Comparison of ENCODE assay signal across 8 cellular contexts in genomic region chr11:68040121-68040956, GRCh38. TPM values are rescaled to one million over a fixed set of nuclear protein-coding genes. Genes with fewer than 3 reads are reported as not detected.
DNase-seq lines count a peak whose midpoint lies in the region; TF ChIP-seq lines count a peak whose summit lies in the region.

No MANE protein-coding gene starts in this region.

- intact Hi-C loops in mammary epithelial cell (cut with micrococcal nuclease), result no loop called here

- peak overlapping the region; percentile 81 for H3K4me3 ChIP-seq in AG10803 (ENCODE audit: low read length)
- H3K4me3 ChIP-seq in mammary epithelial cell (replicated peaks in 1 of 3; ENCODE audit: insufficient read depth in 1 of 3, low read depth in 2 of 3, low read length in 3 of 3), result no peak overlapping the region

- no peaks in the 10 kb centered on the region for H3K27me3 ChIP-seq in mammary epithelial cell (ENCODE audit: insufficient read depth, low read length)
- no peaks in the 10 kb centered on the region for H3K27me3 ChIP-seq in layer of hippocampus (ENCODE audit: control insufficient read depth, insufficient read depth, low read length)

- in situ Hi-C loops in mammary epithelial cell (cut with MboI; ENCODE audit: low sequenced_read_pairs in 2 of 2), result no loop called here

- no peaks in the 10 kb centered on the region for H3K9me3 ChIP-seq in mammary epithelial cell (replicated peaks; ENCODE audit: insufficient read depth, low read length)

- TF ChIP-seq POLR2A in GM19193 (IDR thresholded peaks at IDR 0.05; ENCODE audit: extremely low read depth, insufficient read depth, insufficient read length), result peak; percentile 68

- H2AFZ ChIP-seq in mammary epithelial cell (ENCODE audit: low read depth, low read length), result no peak overlapping the region

- no peaks in the 10 kb centered on the region for H4K20me1 ChIP-seq in mammary epithelial cell (ENCODE audit: insufficient read depth, low read length)

- peaks cover 16% of the 10 kb centered on the region for H3K4me1 ChIP-seq in mammary epithelial cell (ENCODE audit: insufficient read depth, low read length)

- BruUV-seq in mammary epithelial cell (replicated peaks; lab: Mats Ljungman, UMichigan), result no TSS peak

- no peak overlapping the region for H3K27ac ChIP-seq in mammary epithelial cell (ENCODE audit: insufficient read depth, low read depth, low read length)
- H3K27ac ChIP-seq in layer of hippocampus (ENCODE audit: low read depth, low read length), result peak overlapping the region; percentile 71

- CTCF ChIA-PET in mammary epithelial cell (lab: Charles Lee; ENCODE audit: low non-redundant PET), result no interaction called here

- WGBS in mammary epithelial cell (ENCODE audit: low coverage, missing lambda C conversion rate), result 73% methylated on average over 12 of the region's 21 CpGs

- H3K79me2 ChIP-seq in mammary epithelial cell (ENCODE audit: insufficient read depth, low read length), result peaks cover 10% of the 10 kb centered on the region

- dilution Hi-C loops in mammary epithelial cell (cut with HindIII; ENCODE audit: low sequenced_read_pairs), result no loop called here

- H3K36me3 ChIP-seq in mammary epithelial cell (ENCODE audit: insufficient read depth, low read length), result no peaks in the 10 kb centered on the region

- DNase-seq in AG10803 (ENCODE audit: low read depth) (peak; percentile 71), HuH-7.5 (ENCODE audit: low spot score) (peak; percentile 91), T1000 (lab: John Stamatoyannopoulos, UW) (peak; percentile 39), mammary epithelial cell (no peak), NCI-H146 (lab: John Stamatoyannopoulos, UW) (no peak)
- peak; percentile 62 for DNase-seq in stimulated activated CD8-positive, alpha-beta memory T cell treated with anti-CD3 and anti-CD28 coated beads, Interleukin-4, amount 100 ng/mL, for 48 hours

- TF ChIP-seq CTCF in AG10803 (conservative IDR thresholded peaks at IDR 0.05; ENCODE audit: low read length) (no peak), mammary epithelial cell (conservative IDR thresholded peaks at IDR 0.05 in 1 of 2, IDR thresholded peaks at IDR 0.05 in 1 of 2; ENCODE audit: extremely low read depth in 1 of 2, insufficient read depth in 1 of 2, low read depth in 1 of 2, low read length in 2 of 2) (no peak)

- no peak overlapping the region for H3K9ac ChIP-seq in mammary epithelial cell (ENCODE audit: insufficient read depth, low read length)

- peak overlapping the region; percentile 42 for H3K4me2 ChIP-seq in mammary epithelial cell (ENCODE audit: insufficient read depth, low read depth, low read length)

RNA-seq across cellular contexts. Expression of gene TCIRG1, which starts 1.5 kb away (rescaled TPM):
- total RNA-seq in mammary epithelial cell, result 10 to 100 TPM in 1 of 2 donors, 1 to 10 TPM in 1; 5.0 to 38.9 TPM
- 28.6 TPM for polyA plus RNA-seq in mammary epithelial cell
- 23.8 TPM for polyA minus RNA-seq in mammary epithelial cell

RNA-seq across cellular contexts. Expression of gene NDUFS8, which starts 9.9 kb away (rescaled TPM):
- total RNA-seq in mammary epithelial cell, result 100 to 1,000 TPM in 1 of 2 donors, 10 to 100 TPM in 1; 74.7 to 144 TPM
- 106 TPM for polyA plus RNA-seq in mammary epithelial cell
- polyA minus RNA-seq in mammary epithelial cell, result 171 TPM

RNA-seq across cellular contexts. Expression of gene ALDH3B1, which starts 30.2 kb away (rescaled TPM):
- total RNA-seq in mammary epithelial cell, result 10 to 100 TPM; 10.6 to 20.8 TPM
- 8.7 TPM for polyA plus RNA-seq in mammary epithelial cell
- 2.8 TPM for polyA minus RNA-seq in mammary epithelial cell

RNA-seq across cellular contexts. Expression of gene UNC93B1, which starts 36.4 kb away (rescaled TPM):
- 10 to 100 TPM; 20.7 to 22.0 TPM for total RNA-seq in mammary epithelial cell
- 24.5 TPM for polyA plus RNA-seq in mammary epithelial cell
- polyA minus RNA-seq in mammary epithelial cell, result 30.1 TPM

Comparison
In these comparisons a context has a peak if more than half of its experiments do, and no peak if none do; other contexts are left out.
1. DNase-seq: peak in AG10803 (single experiment), HuH-7.5 (single experiment), T1000 (single experiment) and stimulated activated CD8-positive, alpha-beta memory T cell treated with anti-CD3 and anti-CD28 coated beads, Interleukin-4, amount 100 ng/mL, for 48 hours (single experiment); none in mammary epithelial cell (single experiment) and NCI-H146 (single experiment).